In genomic region chr4:142397364-142397991, GRCh38 we compare ENCODE assay signal across 1 cellular context.
TF ChIP-seq lines count a peak whose summit lies in the region.

No MANE protein-coding gene starts in this region.

TF ChIP-seq in HCT116, 20 proteins besides CTCF, POLR2A, EP300 and RAD21:
- TF ChIP-seq FOSL1 (IDR thresholded peaks at IDR 0.05; ENCODE audit: low read depth), result peak; percentile 14; the same call in 1 of the 2 replicates
- TF ChIP-seq CBX3 (IDR thresholded peaks at IDR 0.05; ENCODE audit: low read depth), result peak; percentile 40; the same call in 1 of the 2 replicates
- TF ChIP-seq MAX (IDR thresholded peaks at IDR 0.05), result peak; percentile 90
- TF ChIP-seq SP1 (IDR thresholded peaks at IDR 0.05; ENCODE audit: low read depth), result peak; percentile 16
